ENCODE assay signal across 14 cellular contexts in the genomic region with DNA sequence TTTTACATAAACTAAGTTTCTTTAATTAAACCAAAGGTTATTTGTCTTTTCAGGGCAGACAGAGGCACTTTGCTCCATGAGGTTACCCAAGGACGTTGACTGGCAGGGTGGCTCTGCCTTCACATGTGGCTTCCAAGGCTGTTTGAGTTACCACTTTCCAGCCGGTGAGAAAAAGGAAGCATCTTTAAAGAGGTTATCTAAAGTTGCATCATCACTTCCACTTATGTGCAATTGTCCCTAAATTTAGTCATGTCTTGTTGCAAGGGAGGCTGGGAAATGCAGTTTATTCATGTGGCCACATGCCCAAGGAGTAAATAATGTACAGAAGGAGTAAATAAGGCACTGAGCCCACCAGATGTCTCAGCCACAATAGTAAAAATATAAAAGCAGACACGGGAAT. TPM values are rescaled to one million over a fixed set of nuclear protein-coding genes. Genes with fewer than 3 reads are reported as not detected.
A peak's percentile ranks its signal among the peaks of the same experiment; 100 is the strongest.
DNase-seq lines count a peak whose midpoint lies in the region; ATAC-seq, FAIRE-seq and TF ChIP-seq lines count a peak whose summit lies in the region.
"Had no signal": no experiment of that assay in that cellular context is flagged by ENCODE, and none has a peak within 500 bp of the region (broad histone marks: within the 10 kb centered on the region; RNA-seq: fewer than 3 reads in every experiment).

No MANE protein-coding gene starts in this region.

- no peak for TF ChIP-seq RAD21 in K562 (CRISPR knock-in tag; conservative IDR thresholded peaks at IDR 0.05 in 1 of 2, IDR thresholded peaks at IDR 0.05 in 1 of 2)

- WGBS in K562 (ENCODE audit: insufficient coverage, low coverage, missing lambda C conversion rate), result 0% methylated on average over 3 of the region's 3 CpGs

- in situ Hi-C loops in K562 (cut with MboI) (no loop called here), G401 (cut with HindIII; ENCODE audit: low sequenced_read_pairs) (no loop called here)

- DNase-seq in DMS53 (lab: John Stamatoyannopoulos, UW) (peak; percentile 14), DMS53 treated with DMSO at 0.1 percent for 48 hours (lab: John Stamatoyannopoulos, UW; ENCODE audit: unreplicated experiment) (no peak), NOMO-1 (lab: John Stamatoyannopoulos, UW; ENCODE audit: unreplicated experiment in 2 of 2) (peak; percentile 88 to 98), K562 (ENCODE audit: extremely low read depth in 1 of 4, low spot score in 3 of 4) (peak in 1 of 4 experiments; percentile 11), naive B cell (no peak), NCI-H510A (lab: John Stamatoyannopoulos, UW) (no peak), G401 (ENCODE audit: low spot score) (no peak), MG63 (no peak)
- DNase-seq: 8988T; activated CD8-positive, alpha-beta memory T cell treated with anti-CD3 and anti-CD28 coated beads for 24 hours; left ventricle myocardium inferior; transverse colon had no signal

- no peak overlapping the region for H3K4me2 ChIP-seq in K562 (ENCODE audit: insufficient read depth, low read length)

- no peak overlapping the region for H3K27ac Mint-ChIP-seq in naive B cell
- H3K27ac Mint-ChIP-seq: activated naive CD8-positive, alpha-beta T cell had no signal

- peaks cover 0 to 5% (median 0%) of the 10 kb centered on the region in 3 donors for H3K4me1 Mint-ChIP-seq in naive B cell

- H3K4me3 Mint-ChIP-seq in naive B cell, result no peak overlapping the region
- H3K4me3 Mint-ChIP-seq: activated naive CD8-positive, alpha-beta T cell had no signal

- 0 out of 2 replicates have a peak overlapping the region, but pooled peaks have one; percentile 17 for H2AFZ ChIP-seq in K562 (ENCODE audit: low read depth, low read length)

- H3K27me3 ChIP-seq in K562 (ENCODE audit: control insufficient read depth in 2 of 2, insufficient read depth in 2 of 2, low read length in 2 of 2), result no peaks in the 10 kb centered on the region
- H3K27me3 ChIP-seq in MG63, result no peaks in the 10 kb centered on the region
- H3K27me3 ChIP-seq: neutrophil, transverse colon had no signal

- H3K79me2 ChIP-seq in K562 (ENCODE audit: control insufficient read depth, insufficient read depth, low read length), result no peaks in the 10 kb centered on the region

- no peaks in the 10 kb centered on the region for H3K36me3 Mint-ChIP-seq in naive B cell
- H3K36me3 Mint-ChIP-seq: activated naive CD8-positive, alpha-beta T cell had no signal

- H3K36me3 ChIP-seq in K562 (ENCODE audit: control insufficient read depth, insufficient read depth, low read length) (no peaks in the 10 kb centered on the region), MG63 (no peaks in the 10 kb centered on the region)
- H3K36me3 ChIP-seq: left ventricle myocardium inferior, neutrophil, transverse colon had no signal

- no peak for TF ChIP-seq POLR2A in K562 (conservative IDR thresholded peaks at IDR 0.05)

- ATAC-seq in K562, result peak; percentile 92
- ATAC-seq in naive B cell (ENCODE audit: low read depth in 2 of 2), result peak; percentile 45 to 50

- intact Hi-C loops in K562 (cut with micrococcal nuclease), result no loop called here

- no peak overlapping the region for H3K27ac ChIP-seq in K562 (ENCODE audit: extremely low read depth, low read depth, low read length)
- H3K27ac ChIP-seq: left ventricle myocardium inferior, neutrophil, transverse colon had no signal

- no TSS peak for BruUV-seq in K562 (replicated peaks; lab: Mats Ljungman, UMichigan)

- CTCF ChIA-PET in K562 (lab: Yijun Ruan, JAX; ENCODE audit: low intra/inter-chr PET ratio), result no interaction called here

- H3K9me3 ChIP-seq in K562 (replicated peaks; ENCODE audit: control insufficient read depth, insufficient read depth, low read depth, low read length), result no peaks in the 10 kb centered on the region
- no peaks in the 10 kb centered on the region for H3K9me3 ChIP-seq in MG63
- H3K9me3 ChIP-seq: left ventricle myocardium inferior, neutrophil, transverse colon had no signal

- no peaks in the 10 kb centered on the region; a peak in 1 of 5 replicates for H3K4me1 ChIP-seq in K562 (replicated peaks in 1 of 2; ENCODE audit: control insufficient read depth in 2 of 2, insufficient read depth in 2 of 2, low read length in 2 of 2)
- H3K4me1 ChIP-seq: left ventricle myocardium inferior, transverse colon had no signal

- peak; percentile 15 for FAIRE-seq in K562 (lab: Jason Lieb, UNC)

- no peaks in the 10 kb centered on the region for H3K9me3 Mint-ChIP-seq in naive B cell

- no peak for TF ChIP-seq CTCF in K562 (IDR thresholded peaks at IDR 0.05 in 2 of 3, conservative IDR thresholded peaks at IDR 0.05 in 1 of 3; ENCODE audit: insufficient read depth in 2 of 3, low read depth in 1 of 3, low read length in 3 of 3)

- H3K27me3 Mint-ChIP-seq in naive B cell, result no peaks in the 10 kb centered on the region

- no peaks in the 10 kb centered on the region for H4K20me1 ChIP-seq in K562 (replicated peaks; ENCODE audit: control insufficient read depth, insufficient read depth, low read length)

- peak; percentile 35; the same call in 1 of the 2 replicates for TF ChIP-seq EP300 in K562 (IDR thresholded peaks at IDR 0.05; ENCODE audit: low read length)

- H3K4me3 ChIP-seq in K562 (no peak overlapping the region), MG63 (no peak overlapping the region)
- H3K4me3 ChIP-seq: left ventricle myocardium inferior, transverse colon had no signal

- H3K9me1 ChIP-seq in K562 (ENCODE audit: control insufficient read depth, insufficient read depth, low read length), result no peaks in the 10 kb centered on the region

- no peak overlapping the region for H3K9ac ChIP-seq in K562 (ENCODE audit: insufficient read depth in 1 of 2, low read depth in 2 of 2, low read length in 2 of 2)

- POLR2A ChIA-PET in K562 (lab: Yijun Ruan, JAX), result no interaction called here

TF ChIP-seq in K562, 482 proteins besides CTCF, POLR2A, EP300 and RAD21 (continues in another document):
- no peak for TF ChIP-seq CGGBP1 (CRISPR knock-in tag; IDR thresholded peaks at IDR 0.05)
- TF ChIP-seq NBN (IDR thresholded peaks at IDR 0.05; ENCODE audit: low read depth), result no peak
- TF ChIP-seq MAFK (IDR thresholded peaks at IDR 0.05; ENCODE audit: low read length), result no peak
- TF ChIP-seq HMG20B (CRISPR knock-in tag; IDR thresholded peaks at IDR 0.05), result no peak
- TF ChIP-seq ZBTB26 (CRISPR knock-in tag; IDR thresholded peaks at IDR 0.05), result no peak
- TF ChIP-seq ZNF134 (CRISPR knock-in tag; conservative IDR thresholded peaks at IDR 0.05), result no peak
- TF ChIP-seq, protein P1, sequence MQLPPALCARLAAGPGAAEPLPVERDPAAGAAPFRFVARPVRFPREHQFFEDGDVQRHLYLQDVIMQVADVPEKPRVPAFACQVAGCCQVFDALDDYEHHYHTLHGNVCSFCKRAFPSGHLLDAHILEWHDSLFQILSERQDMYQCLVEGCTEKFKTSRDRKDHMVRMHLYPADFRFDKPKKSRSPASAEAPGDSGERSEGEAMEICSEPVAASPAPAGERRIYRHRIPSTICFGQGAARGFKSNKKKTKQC (CRISPR knock-in tag; IDR thresholded peaks at IDR 0.05), result no peak
- TF ChIP-seq SIN3B (IDR thresholded peaks at IDR 0.05; ENCODE audit: low read depth), result no peak
- TF ChIP-seq HDAC3 (IDR thresholded peaks at IDR 0.05; ENCODE audit: borderline replicate concordance, partially characterized antibody), result no peak

RNA-seq across cellular contexts. Expression of gene RAP1GDS1, which starts 29.0 kb away (rescaled TPM):
- 36.0 and 67.3 TPM in 2 replicates for total RNA-seq in K562 (2011; cell fraction: chromatin; rRNA removed; ENCODE audit: low replicate concordance)
- total RNA-seq in K562 (2011; cell fraction: nucleolus; rRNA removed), result 18.2 and 23.0 TPM in 2 replicates
- 28.0 and 47.9 TPM in 2 replicates for total RNA-seq in K562 (2011; cell fraction: nucleoplasm; rRNA removed)
- total RNA-seq in K562 (2014; rRNA removed) (22.7 and 30.1 TPM in 2 replicates), K562 (2014; rRNA removed; fragmentation: Illumina TruSeq; extraction: Trizol) (44.0 and 49.6 TPM in 2 replicates), K562 (2015; rRNA removed; fragmentation: Illumina TruSeq; extraction: Trizol) (26.8 and 31.5 TPM in 2 replicates), K562 (2021) (34.4 and 35.2 TPM in 2 replicates)
- polyA plus RNA-seq in K562 (2011; rRNA removed) (43.4 and 55.6 TPM in 2 replicates), K562 (2014; fragmentation: Illumina TruSeq; extraction: Trizol) (31.1 TPM in 2 replicates), K562 (2014; fragmentation: Nextera tagmentation; extraction: Ambion mirVana) (10 to 100 TPM; 27.2 to 28.2 TPM), K562 (2014; rRNA removed) (32.9 and 40.5 TPM in 2 replicates), naive B cell (ENCODE audit: low read depth in 6 of 6) (10 to 100 TPM; 29.0 to 52.2 (median 36.4) TPM)
- 16.8 and 24.6 TPM in 2 replicates for polyA plus RNA-seq in K562 (2011; cell fraction: cytosol; rRNA removed)
- polyA plus RNA-seq in K562 (2011; cell fraction: nucleus; rRNA removed), result 25.0 and 38.2 TPM in 2 replicates
- 27.1 and 28.9 TPM in 2 replicates for polyA plus RNA-seq in K562 (2012)
- polyA minus RNA-seq in K562 (2011; rRNA and poly(A)+ RNA removed), result 65.7 and 69.3 TPM in 2 replicates
- polyA minus RNA-seq in K562 (2011; cell fraction: cytosol; rRNA and poly(A)+ RNA removed), result 20.5 and 24.0 TPM in 2 replicates
- 33.1 and 51.1 TPM in 2 replicates for polyA minus RNA-seq in K562 (2011; cell fraction: nucleus; rRNA and poly(A)+ RNA removed)
- total RNA-seq in G401 (2014; rRNA removed; shearing (Covaris generic)), result 34.6 and 71.2 TPM in 2 replicates
- 59.4 and 119 TPM in 2 replicates for total RNA-seq in MG63 (2014; rRNA removed; shearing (Covaris generic); ENCODE audit: low replicate concordance)

Comparison
In these comparisons a context has a peak if more than half of its experiments do, and no peak if none do; other contexts are left out.
1. DNase-seq: peak in DMS53 (single experiment) and NOMO-1 (2 of 2); none in DMS53 treated with DMSO at 0.1 percent for 48 hours (single experiment), naive B cell (single experiment), NCI-H510A (single experiment), G401 (single experiment) and MG63 (single experiment).